Comparison of ENCODE assay signal across 13 cellular contexts in genomic region chr9:106648799-106649198, GRCh38.
DNase-seq lines count a peak whose midpoint lies in the region; ATAC-seq, FAIRE-seq and TF ChIP-seq lines count a peak whose summit lies in the region.
"Had no signal": no experiment of that assay in that cellular context is flagged by ENCODE, and none has a peak within 500 bp of the region (broad histone marks: within the 10 kb centered on the region; RNA-seq: fewer than 3 reads in every experiment).

No MANE protein-coding gene starts in this region.

- no peaks in the 10 kb centered on the region for H3K36me3 Mint-ChIP-seq in endodermal cell (ENCODE audit: low read depth)
- H3K36me3 Mint-ChIP-seq in activated CD4-positive, alpha-beta T cell treated with anti-CD3 and anti-CD28 coated beads, Interleukin-2, amount 10 ng/mL, durations not matched to agents 24 days and 14 days (ENCODE audit: low read depth), result no peaks in the 10 kb centered on the region
- H3K36me3 Mint-ChIP-seq: activated naive CD8-positive, alpha-beta T cell treated with anti-CD3 and anti-CD28 coated beads for 36 hours; natural killer cell had no signal

- H3K27ac ChIP-seq in endodermal cell (ENCODE audit: low read depth, low read length), result no peak overlapping the region
- H3K27ac ChIP-seq in pancreas, result no peak overlapping the region
- H3K27ac ChIP-seq: thoracic aorta had no signal

- H3K4me1 Mint-ChIP-seq in endodermal cell, result no peaks in the 10 kb centered on the region
- H3K4me1 Mint-ChIP-seq in activated CD4-positive, alpha-beta T cell treated with anti-CD3 and anti-CD28 coated beads, Interleukin-2, amount 10 ng/mL, durations not matched to agents 24 days and 14 days, result no peaks in the 10 kb centered on the region
- H3K4me1 Mint-ChIP-seq: activated naive CD8-positive, alpha-beta T cell treated with anti-CD3 and anti-CD28 coated beads for 36 hours; natural killer cell had no signal

- H3K9me3 Mint-ChIP-seq in endodermal cell, result peaks cover 3% of the 10 kb centered on the region
- H3K9me3 Mint-ChIP-seq in activated CD4-positive, alpha-beta T cell treated with anti-CD3 and anti-CD28 coated beads, Interleukin-2, amount 10 ng/mL, durations not matched to agents 24 days and 14 days, result peaks cover 4% of the 10 kb centered on the region

- no peak overlapping the region for H3K27ac Mint-ChIP-seq in endodermal cell
- no peak overlapping the region for H3K27ac Mint-ChIP-seq in activated CD4-positive, alpha-beta T cell treated with anti-CD3 and anti-CD28 coated beads, Interleukin-2, amount 10 ng/mL, durations not matched to agents 24 days and 14 days
- H3K27ac Mint-ChIP-seq: activated CD8-positive, alpha-beta T cell treated with anti-CD3 and anti-CD28 coated beads, Interleukin-2, amount 10 ng/mL, durations not matched to agents 7 days and 5 days; activated naive CD8-positive, alpha-beta T cell treated with anti-CD3 and anti-CD28 coated beads for 36 hours; natural killer cell had no signal

- no peak overlapping the region for H3K4me3 ChIP-seq in endodermal cell (ENCODE audit: low read length)
- no peak overlapping the region for H3K4me3 ChIP-seq in pancreas
- H3K4me3 ChIP-seq: thoracic aorta had no signal

- ATAC-seq in pancreas (peak in 3 of 4 donors; percentile 27 to 59 (median 47)), HG03460 (IDR thresholded peaks at IDR 0.05; ENCODE audit: unreplicated experiment) (no peak)
- ATAC-seq: activated CD8-positive, alpha-beta T cell treated with anti-CD3 and anti-CD28 coated beads, Interleukin-2, amount 10 ng/mL, durations not matched to agents 7 days and 5 days; natural killer cell had no signal

- FAIRE-seq in pancreas (lab: Jason Lieb, UNC), result peak; percentile 41

- TF ChIP-seq CTCF in endodermal cell (conservative IDR thresholded peaks at IDR 0.05) (peak; percentile 55), pancreas (IDR thresholded peaks at IDR 0.05) (peak in 1 of 4 donors; percentile 12)

- H3K9me3 ChIP-seq in endodermal cell (ENCODE audit: control insufficient read depth, low read length) (no peaks in the 10 kb centered on the region), pancreas (no peaks in the 10 kb centered on the region)
- H3K9me3 ChIP-seq: thoracic aorta had no signal

- intact Hi-C loops in pancreas (cut with DNase I), result no loop called here
- intact Hi-C loops in activated CD4-positive, alpha-beta T cell treated with anti-CD3 and anti-CD28 coated beads, Interleukin-2, amount 10 ng/mL, durations not matched to agents 24 days and 14 days (cut with micrococcal nuclease), result no loop called here

- H3K4me1 ChIP-seq in endodermal cell (ENCODE audit: control insufficient read depth, insufficient read depth, low read length), result no peaks in the 10 kb centered on the region
- H3K4me1 ChIP-seq in pancreas, result no peaks in the 10 kb centered on the region

- in situ Hi-C loops in G401 (cut with HindIII; ENCODE audit: low sequenced_read_pairs), result no loop called here

- WGBS in endodermal cell (ENCODE audit: insufficient coverage in 1 of 2, insufficient read length in 1 of 2), 2 experiments, result 51% methylated on average over 2 of the region's 2 CpGs; no CpG with 5 or more reads in 1 of the 2 experiments
- WGBS in pancreas, 2 donors, result 17 to 18% methylated on average over 2 of the region's 2 CpGs

- H3K27me3 Mint-ChIP-seq in endodermal cell (ENCODE audit: insufficient read depth), result no peaks in the 10 kb centered on the region
- H3K27me3 Mint-ChIP-seq in activated CD4-positive, alpha-beta T cell treated with anti-CD3 and anti-CD28 coated beads, Interleukin-2, amount 10 ng/mL, durations not matched to agents 24 days and 14 days, result no peaks in the 10 kb centered on the region
- H3K27me3 Mint-ChIP-seq: activated naive CD8-positive, alpha-beta T cell treated with anti-CD3 and anti-CD28 coated beads for 36 hours had no signal

- DNase-seq in G401 (ENCODE audit: low spot score) (peak; percentile 8), NCI-H1105 treated with DMSO at 0.1 percent for 48 hours (lab: John Stamatoyannopoulos, UW) (peak; percentile 31), endodermal cell (no peak), pancreas (no peak), hippocampal formation (lab: John Stamatoyannopoulos, UW) (no peak)
- DNase-seq in activated CD4-positive, alpha-beta T cell treated with anti-CD3 and anti-CD28 coated beads, Interleukin-2, amount 10 ng/mL, durations not matched to agents 24 days and 14 days, result no peak
- DNase-seq: activated CD8-positive, alpha-beta T cell treated with anti-CD3 and anti-CD28 coated beads, Interleukin-2, amount 10 ng/mL, durations not matched to agents 7 days and 5 days; activated naive CD8-positive, alpha-beta T cell treated with anti-CD3 and anti-CD28 coated beads for 36 hours; foreskin melanocyte; natural killer cell; NCI-H2227 treated with DMSO at 0.1 percent for 48 hours had no signal

- H3K4me3 Mint-ChIP-seq in endodermal cell, result no peak overlapping the region
- H3K4me3 Mint-ChIP-seq in activated CD4-positive, alpha-beta T cell treated with anti-CD3 and anti-CD28 coated beads, Interleukin-2, amount 10 ng/mL, durations not matched to agents 24 days and 14 days, result no peak overlapping the region
- H3K4me3 Mint-ChIP-seq: activated CD8-positive, alpha-beta T cell treated with anti-CD3 and anti-CD28 coated beads, Interleukin-2, amount 10 ng/mL, durations not matched to agents 7 days and 5 days; activated naive CD8-positive, alpha-beta T cell treated with anti-CD3 and anti-CD28 coated beads for 36 hours; natural killer cell had no signal

- H3K27me3 ChIP-seq in endodermal cell (ENCODE audit: control insufficient read depth, insufficient read depth, low read length, poor library complexity, severe bottlenecking) (no peaks in the 10 kb centered on the region), pancreas (no peaks in the 10 kb centered on the region)

- H3K36me3 ChIP-seq in endodermal cell (ENCODE audit: control insufficient read depth, insufficient read depth, low read length), result no peaks in the 10 kb centered on the region
- no peaks in the 10 kb centered on the region for H3K36me3 ChIP-seq in pancreas
- H3K36me3 ChIP-seq: thoracic aorta had no signal

- H3K9ac ChIP-seq in endodermal cell (ENCODE audit: extremely low read depth, low read length, poor library complexity, severe bottlenecking), result no peak overlapping the region

Comparison
In these comparisons a context has a peak if more than half of its experiments do, and no peak if none do; other contexts are left out.
1. DNase-seq: peak in G401 (single experiment) and NCI-H1105 treated with DMSO at 0.1 percent for 48 hours (single experiment); none in endodermal cell (single experiment), pancreas (0 of 6), hippocampal formation (0 of 2) and activated CD4-positive, alpha-beta T cell treated with anti-CD3 and anti-CD28 coated beads, Interleukin-2, amount 10 ng/mL, durations not matched to agents 24 days and 14 days (single experiment).